ENCODE assay signal across 18 cellular contexts in the genomic region with DNA sequence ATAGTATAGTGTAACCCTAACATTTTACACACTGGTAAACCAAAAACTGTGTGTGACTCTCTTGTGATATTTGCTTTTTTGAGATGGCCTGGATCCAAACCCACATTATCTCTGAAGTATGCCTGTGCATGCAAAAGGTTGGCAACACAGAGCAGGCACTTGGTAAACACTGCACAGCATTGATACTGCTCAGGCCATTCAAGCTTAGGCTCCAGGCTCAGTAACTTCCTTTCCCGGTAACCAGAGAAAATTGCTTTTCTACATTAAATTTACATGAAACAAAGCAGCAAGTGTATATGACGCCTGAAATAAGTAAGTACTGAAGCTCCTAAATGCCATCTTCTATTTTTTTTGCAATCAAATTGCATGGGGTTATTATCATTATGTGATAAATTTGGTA.
"Had no signal": no experiment of that assay in that cellular context is flagged by ENCODE, and none has a peak within 500 bp of the region (broad histone marks: within the 10 kb centered on the region; RNA-seq: fewer than 3 reads in every experiment).

No MANE protein-coding gene starts in this region.

- DNase-seq: activated CD4-positive, alpha-beta T cell treated with anti-CD3 and anti-CD28 coated beads for 1 hour; activated CD4-positive, alpha-beta T cell treated with anti-CD3 and anti-CD28 coated beads, Interleukin-2, amount 50 U/mL, for 4 hours; activated naive CD4-positive, alpha-beta T cell treated with Interleukin-2 at 50 U/mL for 16 hours; activated naive CD8-positive, alpha-beta T cell treated with anti-CD3 and anti-CD28 coated beads, Interleukin-2, amount 50 U/mL, for 24 hours; activated T-cell treated with anti-CD3 and anti-CD28 coated beads for 4 hours; aorta; cortex of kidney; effector CD8-positive, alpha-beta T cell; head of caudate nucleus; immature natural killer cell; lower lobe of right lung; nucleus accumbens; stimulated activated CD4-positive, alpha-beta T cell treated with anti-CD3 and anti-CD28 coated beads, Interleukin-4, amount 100 ng/mL, for 4 hours; stimulated activated naive CD8-positive, alpha-beta T cell treated with anti-CD3 and anti-CD28 coated beads, Interleukin-15, Interleukin-2, amounts not matched to agents 100 U/mL and 50 U/mL, for 24 hours; trophoblast cell had no signal

- H3K4me1 ChIP-seq: lower lobe of right lung, suprapubic skin had no signal

- H3K4me3 ChIP-seq: lower lobe of right lung, skin epidermis, suprapubic skin had no signal

- H3K9me3 ChIP-seq: lower lobe of right lung, suprapubic skin had no signal

- H3K27ac ChIP-seq: epithelial cell of prostate, lower lobe of right lung, skin epidermis, suprapubic skin had no signal

- H3K36me3 ChIP-seq: lower lobe of right lung, suprapubic skin had no signal

- H3K27me3 ChIP-seq: suprapubic skin had no signal
